ENCODE assay signal across 18 cellular contexts in genomic region chr7:151775547-151776443, GRCh38.
"Had no signal": no experiment of that assay in that cellular context is flagged by ENCODE, and none has a peak within 500 bp of the region (broad histone marks: within the 10 kb centered on the region; RNA-seq: fewer than 3 reads in every experiment).

No MANE protein-coding gene starts in this region.

- H3K9me3 Mint-ChIP-seq: activated naive CD8-positive, alpha-beta T cell treated with anti-CD3 and anti-CD28 coated beads, Interleukin-2, amount 10 ng/mL, durations not matched to agents 7 days and 5 days; activated T-helper 2 cell treated with anti-CD3 and anti-CD28 coated beads, Interferon-gamma antibody, Interleukin-2, Interleukin-4, amounts not matched to agents 10 μg/mL and 5 μg/mL and 100 μg/mL, durations not matched to agents 14 hours and 24 hours and 36 hours; natural killer cell had no signal

- H3K27ac Mint-ChIP-seq: activated naive CD8-positive, alpha-beta T cell treated with anti-CD3 and anti-CD28 coated beads, Interleukin-2, amount 10 ng/mL, durations not matched to agents 7 days and 5 days; activated T-helper 2 cell treated with anti-CD3 and anti-CD28 coated beads, Interferon-gamma antibody, Interleukin-2, Interleukin-4, amounts not matched to agents 10 μg/mL and 5 μg/mL and 100 μg/mL, durations not matched to agents 14 hours and 24 hours and 36 hours; natural killer cell had no signal

- H3K27ac ChIP-seq: body of pancreas, coronary artery, gastroesophageal sphincter, neutrophil, pancreas, suprapubic skin, transverse colon, vagina had no signal

- ATAC-seq: body of pancreas, esophagus mucosa, gastroesophageal sphincter, left cardiac atrium, natural killer cell, pancreas had no signal

- H3K27me3 ChIP-seq: body of pancreas, gastroesophageal sphincter, neutrophil, pancreas, suprapubic skin, transverse colon, vagina had no signal

- H3K4me1 ChIP-seq: body of pancreas, pancreas, suprapubic skin, transverse colon, vagina had no signal

- H3K4me3 Mint-ChIP-seq: activated naive CD8-positive, alpha-beta T cell treated with anti-CD3 and anti-CD28 coated beads, Interleukin-2, amount 10 ng/mL, durations not matched to agents 7 days and 5 days; natural killer cell had no signal

- H3K36me3 Mint-ChIP-seq: natural killer cell had no signal

- H3K9me3 ChIP-seq: body of pancreas, gastroesophageal sphincter, neutrophil, pancreas, suprapubic skin, transverse colon, vagina had no signal

- H3K36me3 ChIP-seq: neutrophil, pancreas, vagina had no signal

- H3K27me3 Mint-ChIP-seq: activated naive CD8-positive, alpha-beta T cell treated with anti-CD3 and anti-CD28 coated beads, Interleukin-2, amount 10 ng/mL, durations not matched to agents 7 days and 5 days had no signal

- DNase-seq: activated CD4-positive, alpha-beta T cell treated with anti-CD3 and anti-CD28 coated beads, Interleukin-2, amount 50 U/mL, for 1 hour; activated naive CD4-positive, alpha-beta T cell treated with Interleukin-2 at 50 U/mL for 16 hours; activated naive CD8-positive, alpha-beta T cell treated with anti-CD3 and anti-CD28 coated beads, Interleukin-2, amount 10 ng/mL, durations not matched to agents 7 days and 5 days; body of pancreas; left cardiac atrium; natural killer cell; stimulated activated CD4-positive, alpha-beta T cell treated with anti-CD3 and anti-CD28 coated beads, Interleukin-2, amount 100 ng/mL, for 24 hours; stimulated activated naive CD4-positive, alpha-beta T cell treated with Interleukin-2 at 50 U/mL for 16 hours; T1000; transverse colon had no signal

- H3K4me3 ChIP-seq: body of pancreas, coronary artery, gastroesophageal sphincter, pancreas, suprapubic skin, transverse colon, vagina had no signal

- FAIRE-seq: pancreas had no signal
